Comparison of ENCODE assay signal across 22 cellular contexts in genomic region chr14:59101441-59101840, GRCh38.
"Had no signal": no experiment of that assay in that cellular context is flagged by ENCODE, and none has a peak within 500 bp of the region (broad histone marks: within the 10 kb centered on the region; RNA-seq: fewer than 3 reads in every experiment).

No MANE protein-coding gene starts in this region.

- DNase-seq: activated CD4-positive, alpha-beta memory T cell treated with anti-CD3 and anti-CD28 coated beads for 36 hours; activated CD4-positive, alpha-beta T cell treated with anti-CD3 and anti-CD28 coated beads, Interleukin-2, amount 10 ng/mL, durations not matched to agents 24 days and 14 days; activated CD8-positive, alpha-beta memory T cell treated with anti-CD3 and anti-CD28 coated beads, Interleukin-2, amount 50 U/mL, for 4 hours; activated gamma-delta T cell; activated naive CD4-positive, alpha-beta T cell treated with anti-CD3 and anti-CD28 coated beads, Interleukin-2, amount 10 ng/mL, durations not matched to agents 7 days and 5 days; activated naive CD8-positive, alpha-beta T cell treated with anti-CD3 and anti-CD28 coated beads, Interleukin-2, amount 10 ng/mL, durations not matched to agents 7 days and 5 days; activated T-cell treated with anti-CD3 and anti-CD28 coated beads, Interleukin-2, amount 50 U/mL, for 24 hours; endodermal cell; foreskin melanocyte; heart right ventricle; left ventricle myocardium inferior; mucosa of descending colon; spleen; stimulated activated naive CD4-positive, alpha-beta T cell treated with Interleukin-2 at 50 U/mL for 16 hours; T-helper 9 cell; uterus had no signal

- H3K9me3 ChIP-seq: ascending aorta, heart right ventricle, left ventricle myocardium inferior, mucosa of descending colon, right atrium auricular region, spleen, uterus had no signal

- ATAC-seq: esophagus mucosa; heart right ventricle; mucosa of descending colon; natural killer cell treated with Interleukin-12 subunit alpha and Interleukin-12 subunit beta and Interleukin-15 and Interleukin-18, amount 100 ng/mL, for 72 hours had no signal

- H3K4me3 ChIP-seq: ascending aorta, heart right ventricle, left ventricle myocardium inferior, lung, mucosa of descending colon, right atrium auricular region, spleen, uterus had no signal

- H3K27me3 ChIP-seq: ascending aorta, right atrium auricular region, uterus had no signal

- H3K4me1 ChIP-seq: ascending aorta, heart right ventricle, left ventricle myocardium inferior, right atrium auricular region, spleen, uterus had no signal

- H3K36me3 ChIP-seq: ascending aorta, heart right ventricle, left ventricle myocardium inferior, right atrium auricular region, spleen, uterus had no signal

- H3K27ac ChIP-seq: ascending aorta, heart right ventricle, left ventricle myocardium inferior, right atrium auricular region, spleen, uterus, VCaP had no signal
